In the genomic region with DNA sequence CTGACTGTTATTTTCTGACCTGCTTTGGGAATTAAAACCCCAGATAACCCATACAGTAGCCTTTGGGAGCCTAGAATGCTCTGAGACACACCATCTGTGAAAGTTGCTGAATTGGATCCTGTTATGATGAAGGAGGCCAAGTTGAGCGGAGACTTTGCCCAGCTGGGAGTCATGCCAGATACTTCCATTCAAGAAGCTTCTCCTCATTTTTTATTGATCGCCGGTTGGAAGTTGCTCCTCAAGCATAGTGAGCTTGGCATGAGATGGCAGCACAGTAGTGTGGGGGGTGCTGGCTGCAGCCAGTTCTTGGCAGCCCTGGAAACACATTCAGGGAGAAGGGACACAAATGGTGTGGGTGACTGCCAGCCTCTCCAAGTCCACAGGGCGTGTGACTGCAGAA, we compare ENCODE assay signal across 24 cellular contexts.
DNase-seq lines count a peak whose midpoint lies in the region; ATAC-seq, FAIRE-seq and TF ChIP-seq lines count a peak whose summit lies in the region.
"Had no signal": no experiment of that assay in that cellular context is flagged by ENCODE, and none has a peak within 500 bp of the region (broad histone marks: within the 10 kb centered on the region; RNA-seq: fewer than 3 reads in every experiment).

No MANE protein-coding gene starts in this region.

- no peak overlapping the region for H3K27ac ChIP-seq in Peyer's patch
- H3K27ac ChIP-seq: esophagus muscularis mucosa, vagina had no signal

- POLR2A ChIA-PET in naive thymus-derived CD8-positive, alpha-beta T cell (lab: Charles Lee) = no interaction called here

- no peak overlapping the region for H3K4me3 ChIP-seq in Peyer's patch
- H3K4me3 ChIP-seq: esophagus muscularis mucosa, vagina had no signal

- H3K4me1 ChIP-seq in Peyer's patch = peaks cover 0 to 5% (median 0%) of the 10 kb centered on the region in 4 donors

- H3K4me1 Mint-ChIP-seq in naive thymus-derived CD8-positive, alpha-beta T cell = no peaks in the 10 kb centered on the region
- H3K4me1 Mint-ChIP-seq: activated B cell treated with CpG ODN at 0.5 μM for 24 hours; activated CD4-positive, alpha-beta memory T cell treated with anti-CD3 and anti-CD28 coated beads, Interleukin-2, amount 10 ng/mL, durations not matched to agents 7 days and 5 days; CD4-positive, CD25-positive, alpha-beta regulatory T cell had no signal

- no peak for ATAC-seq in naive thymus-derived CD8-positive, alpha-beta T cell
- ATAC-seq: SK-N-SH treated with all-trans-retinoic acid at 6 μM for 48 hours had no signal

- peak; percentile 83 for DNase-seq in Ammon's horn (ENCODE audit: low spot score)
- DNase-seq in Peyer's patch = peak in 2 of 3 donors; percentile 62 to 71
- peak; percentile 77 for DNase-seq in globus pallidus (ENCODE audit: low spot score)
- peak; percentile 73 for DNase-seq in pons (ENCODE audit: low spot score)
- DNase-seq in NCI-H2196 (lab: John Stamatoyannopoulos, UW; ENCODE audit: unreplicated experiment) = no peak
- no peak for DNase-seq in naive thymus-derived CD8-positive, alpha-beta T cell
- DNase-seq in GM19239 (ENCODE audit: insufficient read length, low spot score) = no peak
- no peak for DNase-seq in GM10266 (ENCODE audit: extremely low spot score)
- DNase-seq: activated B cell treated with CpG ODN at 0.5 μM for 24 hours; activated CD4-positive, alpha-beta memory T cell treated with anti-CD3 and anti-CD28 coated beads, Interleukin-2, amount 10 ng/mL, durations not matched to agents 7 days and 5 days; activated naive CD4-positive, alpha-beta T cell; activated T-cell treated with anti-CD3 and anti-CD28 coated beads for 4 hours; CD4-positive, CD25-positive, alpha-beta regulatory T cell; DMS53; effector memory CD4-positive, alpha-beta T cell; H7; NCI-H1092 treated with DMSO at 0.1 percent for 48 hours; NCI-H2029 treated with DMSO at 0.1 percent for 48 hours; retina; T-helper 9 cell had no signal

- TF ChIP-seq CTCF in Peyer's patch (IDR thresholded peaks at IDR 0.05) (no peak), GM10266 (IDR thresholded peaks at IDR 0.05; ENCODE audit: control insufficient read depth, insufficient read depth, low read depth, missing control alignments) (no peak)

- no peaks in the 10 kb centered on the region for H3K9me3 Mint-ChIP-seq in naive thymus-derived CD8-positive, alpha-beta T cell
- H3K9me3 Mint-ChIP-seq: activated B cell treated with CpG ODN at 0.5 μM for 24 hours; activated CD4-positive, alpha-beta memory T cell treated with anti-CD3 and anti-CD28 coated beads, Interleukin-2, amount 10 ng/mL, durations not matched to agents 7 days and 5 days; CD4-positive, CD25-positive, alpha-beta regulatory T cell had no signal

- TF ChIP-seq POLR2A in Peyer's patch (IDR thresholded peaks at IDR 0.05) = no peak

- no peaks in the 10 kb centered on the region for H3K27me3 ChIP-seq in Peyer's patch
- H3K27me3 ChIP-seq: esophagus muscularis mucosa, vagina had no signal

- H3K27me3 Mint-ChIP-seq in naive thymus-derived CD8-positive, alpha-beta T cell = peaks cover 0 to 3% (median 0%) of the 10 kb centered on the region in 5 donors
- H3K27me3 Mint-ChIP-seq: activated CD4-positive, alpha-beta memory T cell treated with anti-CD3 and anti-CD28 coated beads, Interleukin-2, amount 10 ng/mL, durations not matched to agents 7 days and 5 days had no signal

- H3K36me3 Mint-ChIP-seq in naive thymus-derived CD8-positive, alpha-beta T cell = no peaks in the 10 kb centered on the region
- H3K36me3 Mint-ChIP-seq: CD4-positive, CD25-positive, alpha-beta regulatory T cell had no signal

- no peak for FAIRE-seq in GM19239 (lab: Jason Lieb, UNC)
- FAIRE-seq: HTR-8/SVneo had no signal

- H3K27ac Mint-ChIP-seq in naive thymus-derived CD8-positive, alpha-beta T cell = no peak overlapping the region
- H3K27ac Mint-ChIP-seq: activated B cell treated with CpG ODN at 0.5 μM for 24 hours; activated CD4-positive, alpha-beta memory T cell treated with anti-CD3 and anti-CD28 coated beads, Interleukin-2, amount 10 ng/mL, durations not matched to agents 7 days and 5 days; CD4-positive, CD25-positive, alpha-beta regulatory T cell had no signal

- H3K36me3 ChIP-seq in Peyer's patch = no peaks in the 10 kb centered on the region
- H3K36me3 ChIP-seq: esophagus muscularis mucosa, vagina had no signal

- no peak overlapping the region for H3K4me3 Mint-ChIP-seq in naive thymus-derived CD8-positive, alpha-beta T cell
- H3K4me3 Mint-ChIP-seq: activated B cell treated with CpG ODN at 0.5 μM for 24 hours; activated CD4-positive, alpha-beta memory T cell treated with anti-CD3 and anti-CD28 coated beads, Interleukin-2, amount 10 ng/mL, durations not matched to agents 7 days and 5 days; CD4-positive, CD25-positive, alpha-beta regulatory T cell had no signal

- no peaks in the 10 kb centered on the region for H3K9me3 ChIP-seq in Peyer's patch
- H3K9me3 ChIP-seq: esophagus muscularis mucosa, vagina had no signal

Comparison
In these comparisons a context has a peak if more than half of its experiments do, and no peak if none do; other contexts are left out.
1. DNase-seq: peak in Ammon's horn (single experiment), Peyer's patch (2 of 3), globus pallidus (single experiment) and pons (single experiment); none in NCI-H2196 (single experiment), naive thymus-derived CD8-positive, alpha-beta T cell (0 of 10), GM19239 (single experiment) and GM10266 (single experiment).